In genomic region chr2:27050281-27050995, GRCh38 we compare ENCODE assay signal across 8 cellular contexts. TPM values are rescaled to one million over a fixed set of nuclear protein-coding genes. Genes with fewer than 3 reads are reported as not detected.
DNase-seq lines count a peak whose midpoint lies in the region; ATAC-seq, FAIRE-seq and TF ChIP-seq lines count a peak whose summit lies in the region.

No MANE protein-coding gene starts in this region.

- H2AK5ac ChIP-seq in H1 (ENCODE audit: low read depth, low read length) (no peak overlapping the region), mesendoderm (ENCODE audit: low read length) (no peak overlapping the region)

- H4K5ac ChIP-seq in H1 (ENCODE audit: insufficient read length, low read depth, low read length) (peak overlapping the region; percentile 70), mesendoderm (ENCODE audit: low read length) (no peak overlapping the region)

- peak overlapping the region; percentile 80 for H4K91ac ChIP-seq in H1 (replicated peaks; ENCODE audit: insufficient read length, low read length)

- H4K8ac ChIP-seq in H1 (ENCODE audit: extremely low read depth, insufficient read depth, low read length) (peak overlapping the region; percentile 75), mesendoderm (ENCODE audit: low read depth, low read length) (no peak overlapping the region)

- TF ChIP-seq CTCF in H1 (IDR thresholded peaks at IDR 0.05; ENCODE audit: control extremely low read depth in 1 of 3, insufficient read depth in 1 of 3, low read depth in 1 of 3, low read length in 3 of 3), result peak in 2 of 3 experiments; percentile 11 to 12; a peak in 2 of 4 replicates

- peak overlapping the region; percentile 78 for H3K56ac ChIP-seq in H1 (replicated peaks; ENCODE audit: insufficient read length, low read depth, low read length)
- peak overlapping the region; percentile 91 for H3K56ac ChIP-seq in mesendoderm (ENCODE audit: low read length)

- no peak overlapping the region for H3K23ac ChIP-seq in H1 (ENCODE audit: insufficient read length)
- H3K23ac ChIP-seq in mesendoderm (ENCODE audit: low read length), result peak overlapping the region; percentile 15

- H3K36me3 ChIP-seq in H1 (ENCODE audit: control insufficient read depth in 2 of 4, insufficient read depth in 4 of 4, low read length in 3 of 4) (peaks cover 9 to 19% (median 12%) of the 10 kb centered on the region in 4 experiments; a peak in 7 of 8 replicates), mesendoderm (ENCODE audit: control insufficient read depth, insufficient read depth, low read length) (no peaks in the 10 kb centered on the region)

- H4K20me1 ChIP-seq in H1 (replicated peaks in 1 of 2; ENCODE audit: control insufficient read depth in 1 of 2, insufficient read depth in 2 of 2, low read length in 2 of 2), result no peaks in the 10 kb centered on the region

- peak in 1 of 2 experiments; percentile 73; a peak in 2 of 3 replicates for TF ChIP-seq POLR2A in H1 (IDR thresholded peaks at IDR 0.05; ENCODE audit: control extremely low read depth in 1 of 2, low read depth in 2 of 2, low read length in 2 of 2)

- H2BK12ac ChIP-seq in H1 (ENCODE audit: low read depth, low read length), result no peak overlapping the region

- peak overlapping the region in 3 of 4 experiments; percentile 42 to 61 (median 60); a peak in 6 of 7 replicates for H3K9ac ChIP-seq in H1 (replicated peaks in 1 of 4; ENCODE audit: extremely low read depth in 1 of 4, low read depth in 3 of 4, low read length in 3 of 4)
- H3K9ac ChIP-seq in mesendoderm (ENCODE audit: low read length), result peak overlapping the region; percentile 80

- H2BK120ac ChIP-seq in H1 (replicated peaks; ENCODE audit: low read depth, low read length), result peak overlapping the region; percentile 61
- no peak overlapping the region for H2BK120ac ChIP-seq in mesendoderm (ENCODE audit: low read depth, low read length)

- H3K18ac ChIP-seq in H1 (ENCODE audit: extremely low read depth, low read length) (peak overlapping the region; percentile 19; the same call in 1 of the 2 replicates), mesendoderm (ENCODE audit: low read length) (no peak overlapping the region)

- H3K27me3 ChIP-seq in H1 (replicated peaks in 1 of 4; ENCODE audit: control insufficient read depth in 3 of 4, extremely low read depth in 1 of 4, insufficient read depth in 3 of 4, low read length in 3 of 4) (no peaks in the 10 kb centered on the region), mesendoderm (ENCODE audit: insufficient read depth, low read length, poor library complexity) (no peaks in the 10 kb centered on the region)

- H2BK5ac ChIP-seq in H1 (ENCODE audit: low read depth, low read length) (0 out of 2 replicates have a peak overlapping the region, but pooled peaks have one; percentile 40), mesendoderm (ENCODE audit: low read length) (no peak overlapping the region)

- no peak overlapping the region for H3K14ac ChIP-seq in H1 (ENCODE audit: insufficient read length)

- no peak overlapping the region for H2BK20ac ChIP-seq in H1 (ENCODE audit: low read length)

- ATAC-seq in GM19468 (IDR thresholded peaks at IDR 0.05; ENCODE audit: extremely low read depth, unreplicated experiment), result peak; percentile 28

- H3K4me2 ChIP-seq in H1 (ENCODE audit: insufficient read depth in 1 of 2, low read depth in 2 of 2, low read length in 2 of 2), result peak overlapping the region; percentile 72 to 95
- H3K4me2 ChIP-seq in mesendoderm (ENCODE audit: low read length), result peak overlapping the region; percentile 92

- peak overlapping the region; percentile 67; the same call in 1 of the 2 replicates for H2AFZ ChIP-seq in H1 (ENCODE audit: low read length)

- no peak for TF ChIP-seq EP300 in H1 (IDR thresholded peaks at IDR 0.05; ENCODE audit: borderline replicate concordance in 1 of 2, low read depth in 2 of 2, low read length in 2 of 2)

- peak; percentile 84 for DNase-seq in COLO668 (lab: John Stamatoyannopoulos, UW; ENCODE audit: unreplicated experiment)
- peak; percentile 90 for DNase-seq in HS-27A (ENCODE audit: low read depth)
- DNase-seq in NK-92 (lab: John Stamatoyannopoulos, UW; ENCODE audit: unreplicated experiment), result peak; percentile 49
- peak; percentile 78 to 86 for DNase-seq in activated CD8-positive, alpha-beta memory T cell treated with anti-CD3 and anti-CD28 coated beads for 4 hours (ENCODE audit: low read depth in 2 of 2)
- DNase-seq in H1 (ENCODE audit: low read depth in 1 of 2, low spot score in 2 of 2), result peak; percentile 91 to 98
- DNase-seq in mesendoderm, result peak; percentile 97
- peak; percentile 89 for DNase-seq in stimulated activated CD8-positive, alpha-beta memory T cell treated with anti-CD3 and anti-CD28 coated beads, Interleukin-15, amount 100 ng/mL, for 1 hour (ENCODE audit: low read depth)

- H3K23me2 ChIP-seq in H1 (ENCODE audit: low read depth, low read length), result peaks cover 13% of the 10 kb centered on the region

- H2BK15ac ChIP-seq in H1 (ENCODE audit: low read length) (no peak overlapping the region), mesendoderm (replicated peaks; ENCODE audit: low read depth) (no peak overlapping the region)

- H3K9me3 ChIP-seq in H1 (ENCODE audit: insufficient read depth in 2 of 2, low read depth in 1 of 2, low read length in 1 of 2), result no peaks in the 10 kb centered on the region

- H3K79me1 ChIP-seq in H1 (ENCODE audit: low read depth, low read length), result no peaks in the 10 kb centered on the region
- peaks cover 2% of the 10 kb centered on the region for H3K79me1 ChIP-seq in mesendoderm (ENCODE audit: low read length)

- WGBS in H1 (ENCODE audit: extremely low coverage in 1 of 2, insufficient coverage in 1 of 2, insufficient read length in 1 of 2, insufficient replicate concordance in 2 of 2, low coverage in 1 of 2, low lambda C conversion rate in 2 of 2, missing lambda C conversion rate in 1 of 2), 2 experiments, result 3% methylated on average over 43 of the region's 48 CpGs; no CpG with 5 or more reads in 1 of the 2 experiments
- no CpG with 5 or more reads among the region's 48 CpGs for WGBS in mesendoderm (ENCODE audit: extremely low coverage, insufficient coverage, low lambda C conversion rate)

- H3K79me2 ChIP-seq in H1 (ENCODE audit: control insufficient read depth in 1 of 2, insufficient read depth in 2 of 2, low read length in 2 of 2), result no peaks in the 10 kb centered on the region
- H3K79me2 ChIP-seq in mesendoderm (ENCODE audit: control insufficient read depth, insufficient read depth, low read length), result no peaks in the 10 kb centered on the region

- peak overlapping the region; percentile 98 for H3K4ac ChIP-seq in H1 (replicated peaks; ENCODE audit: insufficient read length, low read depth, low read length)
- no peak overlapping the region for H3K4ac ChIP-seq in mesendoderm (ENCODE audit: low read depth, low read length)

- no peak; a peak in 1 of 4 replicates for TF ChIP-seq RAD21 in H1 (IDR thresholded peaks at IDR 0.05 in 1 of 2, conservative IDR thresholded peaks at IDR 0.05 in 1 of 2; ENCODE audit: low read depth in 2 of 2, low read length in 2 of 2)

- H3K4me1 ChIP-seq in H1 (replicated peaks in 1 of 4; ENCODE audit: control insufficient read depth in 3 of 4, insufficient read depth in 4 of 4, low read length in 3 of 4), result no peaks in the 10 kb centered on the region; a peak in 4 of 7 replicates
- H3K4me1 ChIP-seq in mesendoderm (ENCODE audit: control insufficient read depth, low read depth, low read length), result peaks cover 2% of the 10 kb centered on the region

- peak overlapping the region; percentile 80 to 88 (median 87) for H3K4me3 ChIP-seq in H1 (ENCODE audit: extremely low read depth in 1 of 4, insufficient read depth in 2 of 4, low read depth in 3 of 4, low read length in 4 of 4)
- H3K4me3 ChIP-seq in mesendoderm (ENCODE audit: low read length), result peak overlapping the region; percentile 80

- CTCF ChIA-PET in H1 (lab: Charles Lee; ENCODE audit: partially characterized antibody), result interaction anchor here (0.7 to 18.3 kb wide), 11 partner anchors 18 to 204 kb away, joined by 3 to 160 read pairs (median 4); partner anchors contain the start of genes EMILIN1, KHK and OST4

- FAIRE-seq in H1 (lab: Jason Lieb, UNC), result peak; percentile 72

- POLR2A ChIA-PET in H1 (lab: Charles Lee; ENCODE audit: partially characterized antibody), result interaction anchor here (0.6 to 19.3 kb wide), 23 partner anchors 12 to 314 kb away, joined by 3 to 441 read pairs (median 4); partner anchors contain the start of genes CENPA, EMILIN1, OST4 and PREB

- H3K27ac ChIP-seq in H1 (ENCODE audit: low read depth, low read length), result peak overlapping the region; percentile 64; the same call in 1 of the 2 replicates
- peak overlapping the region; percentile 60 for H3K27ac ChIP-seq in mesendoderm (ENCODE audit: low read depth, low read length)

RNA-seq across cellular contexts. Expression of gene AGBL5, which starts 1.0 kb away (rescaled TPM):
- 45.4 and 51.0 TPM in 2 replicates for total RNA-seq in H1 (2021; fragmentation: NEBNext Ultra II Directional; extraction: Animal tissue kit (Norgen Biotek cat#: 25700))
- polyA plus RNA-seq in H1 (2011; rRNA removed), result 62.0 and 82.0 TPM in 2 replicates
- polyA plus RNA-seq in H1 (2011; cell fraction: cytosol; rRNA removed), result 61.5 TPM
- 68.2 TPM for polyA plus RNA-seq in H1 (2011; cell fraction: nucleus; rRNA removed)
- polyA plus RNA-seq in H1 (2012, experiment 1 of 2), result 45.8 to 52.7 TPM (median 47.1 TPM) in 4 replicates
- polyA plus RNA-seq in H1 (2012, experiment 2 of 2), result 50.1 TPM
- 31.9 TPM for polyA plus RNA-seq in H1 (2013, experiment 1 of 2)
- polyA plus RNA-seq in H1 (2013, experiment 2 of 2), result 32.3 TPM
- polyA minus RNA-seq in H1 (2011; rRNA and poly(A)+ RNA removed), result 77.2 and 83.3 TPM in 2 replicates
- 35.4 TPM for polyA minus RNA-seq in H1 (2011; cell fraction: cytosol; rRNA and poly(A)+ RNA removed)
- 32.2 TPM for polyA minus RNA-seq in H1 (2011; cell fraction: nucleus; rRNA and poly(A)+ RNA removed)
- polyA plus RNA-seq in mesendoderm (2013, experiment 1 of 2), result 24.5 TPM
- 24.9 TPM for polyA plus RNA-seq in mesendoderm (2013, experiment 2 of 2)

RNA-seq across cellular contexts. Expression of gene TMEM214, which starts 17.7 kb away (rescaled TPM):
- 49.7 and 52.7 TPM in 2 replicates for total RNA-seq in H1 (2021; fragmentation: NEBNext Ultra II Directional; extraction: Animal tissue kit (Norgen Biotek cat#: 25700))
- polyA plus RNA-seq in H1 (2011; rRNA removed), result 71.0 and 100 TPM in 2 replicates
- 36.9 TPM for polyA plus RNA-seq in H1 (2011; cell fraction: cytosol; rRNA removed)
- 132 TPM for polyA plus RNA-seq in H1 (2011; cell fraction: nucleus; rRNA removed)
- 25.4 to 43.5 TPM (median 38.6 TPM) in 4 replicates for polyA plus RNA-seq in H1 (2012, experiment 1 of 2)
- polyA plus RNA-seq in H1 (2012, experiment 2 of 2), result 33.3 TPM
- 52.6 TPM for polyA plus RNA-seq in H1 (2013, experiment 1 of 2)
- 57.2 TPM for polyA plus RNA-seq in H1 (2013, experiment 2 of 2)
- polyA minus RNA-seq in H1 (2011; rRNA and poly(A)+ RNA removed), result 81.3 and 92.0 TPM in 2 replicates
- polyA minus RNA-seq in H1 (2011; cell fraction: cytosol; rRNA and poly(A)+ RNA removed), result 34.3 TPM
- polyA minus RNA-seq in H1 (2011; cell fraction: nucleus; rRNA and poly(A)+ RNA removed), result 54.0 TPM
- polyA plus RNA-seq in mesendoderm (2013, experiment 1 of 2), result 33.1 TPM
- 33.0 TPM for polyA plus RNA-seq in mesendoderm (2013, experiment 2 of 2)

RNA-seq across cellular contexts. Expression of gene OST4, which starts 21.0 kb away (rescaled TPM):
- 212 and 225 TPM in 2 replicates for total RNA-seq in H1 (2021; fragmentation: NEBNext Ultra II Directional; extraction: Animal tissue kit (Norgen Biotek cat#: 25700))
- polyA plus RNA-seq in H1 (2011; rRNA removed), result 865 and 906 TPM in 2 replicates
- polyA plus RNA-seq in H1 (2011; cell fraction: cytosol; rRNA removed), result 368 TPM
- 358 TPM for polyA plus RNA-seq in H1 (2011; cell fraction: nucleus; rRNA removed)
- 242 to 359 TPM (median 313 TPM) in 4 replicates for polyA plus RNA-seq in H1 (2012, experiment 1 of 2)
- polyA plus RNA-seq in H1 (2012, experiment 2 of 2), result 550 TPM
- 754 TPM for polyA plus RNA-seq in H1 (2013, experiment 1 of 2)
- polyA plus RNA-seq in H1 (2013, experiment 2 of 2), result 766 TPM
- polyA minus RNA-seq in H1 (2011; rRNA and poly(A)+ RNA removed), result 164 and 185 TPM in 2 replicates
- polyA minus RNA-seq in H1 (2011; cell fraction: cytosol; rRNA and poly(A)+ RNA removed), result 376 TPM
- polyA minus RNA-seq in H1 (2011; cell fraction: nucleus; rRNA and poly(A)+ RNA removed), result 147 TPM
- polyA plus RNA-seq in mesendoderm (2013, experiment 1 of 2), result 795 TPM
- polyA plus RNA-seq in mesendoderm (2013, experiment 2 of 2), result 787 TPM

RNA-seq across cellular contexts. Expression of gene EMILIN1, which starts 28.0 kb away (rescaled TPM):
- total RNA-seq in H1 (2021; fragmentation: NEBNext Ultra II Directional; extraction: Animal tissue kit (Norgen Biotek cat#: 25700)), result 2.9 and 3.0 TPM in 2 replicates
- polyA plus RNA-seq in H1 (2011; rRNA removed), result 1.9 and 3.1 TPM in 2 replicates
- 2.0 TPM for polyA plus RNA-seq in H1 (2011; cell fraction: cytosol; rRNA removed)
- 2.9 TPM for polyA plus RNA-seq in H1 (2011; cell fraction: nucleus; rRNA removed)
- 0.61 to 2.3 TPM (median 1.8 TPM) in 4 replicates for polyA plus RNA-seq in H1 (2012, experiment 1 of 2)
- 1.1 TPM for polyA plus RNA-seq in H1 (2012, experiment 2 of 2)
- 3.0 TPM for polyA plus RNA-seq in H1 (2013, experiment 1 of 2)
- 2.4 TPM for polyA plus RNA-seq in H1 (2013, experiment 2 of 2)
- 0.28 and 0.66 TPM in 2 replicates for polyA minus RNA-seq in H1 (2011; rRNA and poly(A)+ RNA removed)
- 1.9 TPM for polyA minus RNA-seq in H1 (2011; cell fraction: cytosol; rRNA and poly(A)+ RNA removed)
- 1.8 TPM for polyA minus RNA-seq in H1 (2011; cell fraction: nucleus; rRNA and poly(A)+ RNA removed)
- polyA plus RNA-seq in mesendoderm (2013, experiment 1 of 2), result 3.4 TPM
- polyA plus RNA-seq in mesendoderm (2013, experiment 2 of 2), result 3.3 TPM

RNA-seq across cellular contexts. Expression of gene KHK, which starts 36.1 kb away (rescaled TPM):
- 17.7 and 20.5 TPM in 2 replicates for total RNA-seq in H1 (2021; fragmentation: NEBNext Ultra II Directional; extraction: Animal tissue kit (Norgen Biotek cat#: 25700))
- polyA plus RNA-seq in H1 (2011; rRNA removed), result 11.0 and 14.5 TPM in 2 replicates
- 10.0 TPM for polyA plus RNA-seq in H1 (2011; cell fraction: cytosol; rRNA removed)
- 17.9 TPM for polyA plus RNA-seq in H1 (2011; cell fraction: nucleus; rRNA removed)
- 15.1 to 19.4 TPM (median 16.9 TPM) in 4 replicates for polyA plus RNA-seq in H1 (2012, experiment 1 of 2)
- 12.6 TPM for polyA plus RNA-seq in H1 (2012, experiment 2 of 2)
- 7.6 TPM for polyA plus RNA-seq in H1 (2013, experiment 1 of 2)
- polyA plus RNA-seq in H1 (2013, experiment 2 of 2), result 7.1 TPM
- 6.8 and 9.2 TPM in 2 replicates for polyA minus RNA-seq in H1 (2011; rRNA and poly(A)+ RNA removed)
- 2.9 TPM for polyA minus RNA-seq in H1 (2011; cell fraction: cytosol; rRNA and poly(A)+ RNA removed)
- 3.9 TPM for polyA minus RNA-seq in H1 (2011; cell fraction: nucleus; rRNA and poly(A)+ RNA removed)
- polyA plus RNA-seq in mesendoderm (2013, experiment 1 of 2), result 2.0 TPM
- 2.3 TPM for polyA plus RNA-seq in mesendoderm (2013, experiment 2 of 2)

Comparison
In these comparisons a context has a peak if more than half of its experiments do, and no peak if none do; other contexts are left out.
1. Peak in every context shown above with its lines: DNase-seq, ATAC-seq, H3K4me3 ChIP-seq and H3K27ac ChIP-seq.